22 cellular contexts compared by ENCODE assay signal in the genomic region with DNA sequence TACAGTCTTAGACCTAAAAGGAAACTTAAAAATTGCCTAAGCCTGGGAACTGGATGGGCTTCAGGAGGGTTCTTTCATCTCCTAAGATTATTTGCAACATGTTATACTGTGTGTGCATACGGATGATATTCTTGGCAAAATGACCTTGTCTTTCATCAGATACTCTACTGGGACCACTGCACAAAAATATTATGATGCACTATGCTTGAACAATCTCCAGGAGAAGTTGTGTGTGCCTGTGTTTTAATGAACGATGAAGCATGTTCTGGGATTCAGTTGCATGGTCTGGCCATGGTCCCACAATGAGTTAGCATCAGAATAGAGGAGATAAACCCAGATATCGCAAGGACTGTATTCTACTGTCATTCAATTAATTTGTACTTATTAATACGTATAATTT.
DNase-seq lines count a peak whose midpoint lies in the region; ATAC-seq and TF ChIP-seq lines count a peak whose summit lies in the region.
"Had no signal": no experiment of that assay in that cellular context is flagged by ENCODE, and none has a peak within 500 bp of the region (broad histone marks: within the 10 kb centered on the region; RNA-seq: fewer than 3 reads in every experiment).

No MANE protein-coding gene starts in this region.

- no TSS peak for BruUV-seq in HCT116 (replicated peaks; lab: Mats Ljungman, UMichigan)

- no peak overlapping the region for H3K4me2 ChIP-seq in HCT116 (ENCODE audit: low read length)
- H3K4me2 ChIP-seq in osteoblast (ENCODE audit: insufficient read depth, low read length): no peak overlapping the region
- H3K4me2 ChIP-seq: A549, SK-N-SH had no signal

- H3K9ac ChIP-seq in HCT116 (ENCODE audit: low read length): no peak overlapping the region
- H3K9ac ChIP-seq: SK-N-SH had no signal

- H3K79me2 ChIP-seq in HCT116 (ENCODE audit: insufficient read depth, low read length) (no peaks in the 10 kb centered on the region), osteoblast (ENCODE audit: insufficient read depth, low read length) (no peaks in the 10 kb centered on the region)

- peak; percentile 25 for DNase-seq in BE2C
- no peak for DNase-seq in HCT116 (ENCODE audit: low read depth, low spot score)
- peak; percentile 70 for DNase-seq in fibroblast of the aortic adventitia (ENCODE audit: low read depth)
- DNase-seq in osteoblast (ENCODE audit: insufficient read length, low spot score, missing footprints): peak; percentile 69
- DNase-seq in NCI-H128 (lab: John Stamatoyannopoulos, UW; ENCODE audit: unreplicated experiment): no peak
- no peak for DNase-seq in NCI-H2227 treated with DMSO at 0.1 percent for 48 hours (lab: John Stamatoyannopoulos, UW)
- no peak for DNase-seq in NOMO-1 treated with DMSO at 0.1 percent for 48 hours (lab: John Stamatoyannopoulos, UW; ENCODE audit: unreplicated experiment)
- DNase-seq in left colon: no peak
- DNase-seq: AML-193; C1 segment of cervical spinal cord; CD4-positive, alpha-beta memory T cell; COR-L47; DMS53; GOT3; MG63; NCI-H2029; NCI-H526 treated with DMSO at 0.1 percent for 48 hours; Peyer's patch; SK-N-SH had no signal

- H3K9me2 ChIP-seq in HCT116 (ENCODE audit: insufficient read depth): no peaks in the 10 kb centered on the region
- H3K9me2 ChIP-seq: SK-N-SH had no signal

- H3K4me3 ChIP-seq in BE2C (ENCODE audit: low read depth, low read length): no peak overlapping the region
- no peak overlapping the region for H3K4me3 ChIP-seq in HCT116 (replicated peaks in 1 of 2; ENCODE audit: low read depth in 1 of 2, low read length in 2 of 2)
- no peak overlapping the region for H3K4me3 ChIP-seq in fibroblast of the aortic adventitia (ENCODE audit: low read depth, low read length)
- H3K4me3 ChIP-seq in osteoblast (ENCODE audit: insufficient read depth, low read length): no peak overlapping the region
- H3K4me3 ChIP-seq: A549, HAP-1, K562, MG63, Peyer's patch had no signal

- H4K20me1 ChIP-seq in HCT116 (ENCODE audit: insufficient read depth) (no peaks in the 10 kb centered on the region; the same call in 1 of the 2 replicates), osteoblast (ENCODE audit: insufficient read depth, low read length) (no peaks in the 10 kb centered on the region)

- H3K27me3 ChIP-seq in BE2C: no peaks in the 10 kb centered on the region
- H3K27me3 ChIP-seq in HCT116 (ENCODE audit: insufficient read depth, low read length): no peaks in the 10 kb centered on the region
- no peaks in the 10 kb centered on the region for H3K27me3 ChIP-seq in osteoblast (ENCODE audit: insufficient read depth, low read length)
- H3K27me3 ChIP-seq: MG63, Peyer's patch had no signal

- no peak for ATAC-seq in HCT116
- ATAC-seq in left colon: no peak

- TF ChIP-seq POLR2A in HCT116 (IDR thresholded peaks at IDR 0.05; ENCODE audit: borderline replicate concordance, extremely low read depth, insufficient read depth, insufficient read length): no peak

- RAD21 ChIA-PET in HCT116 (lab: Charles Lee; ENCODE audit: low non-redundant PET in 1 of 2, low total read pairs in 2 of 2, uncharacterized antibody in 2 of 2, unreplicated experiment in 2 of 2): interaction anchor here in 1 of 2 experiments (1.2 kb wide), 1 partner anchor 246 kb away, joined by 3 read pairs; no protein-coding TSS in a partner anchor

- POLR2A ChIA-PET in HCT116 (lab: Charles Lee): no interaction called here

- H3K27ac ChIP-seq in HCT116 (ENCODE audit: low read depth, low read length) (no peak overlapping the region), osteoblast (ENCODE audit: low read depth, low read length) (no peak overlapping the region)
- H3K27ac ChIP-seq: A549, Peyer's patch had no signal

- intact Hi-C loops in HCT116 (cut with micrococcal nuclease): loop anchor here (2.0 to 10.0 kb wide), 4 partner anchors 93 to 865 kb away; no protein-coding TSS in a partner anchor
- intact Hi-C loops in left colon (cut with DNase I, micrococcal nuclease): loop anchor here (5.0 kb wide), 1 partner anchor 475 kb away; no protein-coding TSS in a partner anchor

- no peak for TF ChIP-seq RAD21 in HCT116 (IDR thresholded peaks at IDR 0.05; ENCODE audit: low read depth)

- H3K36me3 ChIP-seq in BE2C (no peaks in the 10 kb centered on the region), HCT116 (ENCODE audit: control insufficient read depth in 1 of 2, insufficient read depth in 2 of 2, low read length in 2 of 2) (no peaks in the 10 kb centered on the region), osteoblast (ENCODE audit: insufficient read depth, low read length) (no peaks in the 10 kb centered on the region)
- H3K36me3 ChIP-seq: HAP-1, MG63, Peyer's patch had no signal

- no peak for TF ChIP-seq CTCF in BE2C (IDR thresholded peaks at IDR 0.05; ENCODE audit: low read depth, low read length)
- no peak for TF ChIP-seq CTCF in HCT116 (IDR thresholded peaks at IDR 0.05 in 2 of 3, conservative IDR thresholded peaks at IDR 0.05 in 1 of 3; ENCODE audit: borderline replicate concordance in 1 of 3, insufficient read depth in 1 of 3, low read depth in 2 of 3, low read length in 2 of 3)
- TF ChIP-seq CTCF in fibroblast of the aortic adventitia (IDR thresholded peaks at IDR 0.05; ENCODE audit: insufficient read depth, low read length): no peak
- no peak for TF ChIP-seq CTCF in osteoblast (IDR thresholded peaks at IDR 0.05; ENCODE audit: extremely low read depth, low read depth, low read length)

- no peaks in the 10 kb centered on the region for H3K9me3 ChIP-seq in BE2C
- H3K9me3 ChIP-seq in HCT116 (ENCODE audit: control insufficient read depth in 1 of 2, insufficient read depth in 1 of 2, low read depth in 1 of 2, low read length in 2 of 2): no peaks in the 10 kb centered on the region
- no peaks in the 10 kb centered on the region for H3K9me3 ChIP-seq in osteoblast (ENCODE audit: low read depth, low read length)
- H3K9me3 ChIP-seq: A549, HAP-1, MG63, Peyer's patch, SK-N-SH had no signal

- CTCF ChIA-PET in HCT116 (lab: Charles Lee): interaction anchor here (0.7 to 1.1 kb wide), 3 partner anchors 123 to 865 kb away, joined by 3 read pairs; no protein-coding TSS in a partner anchor

- peak overlapping the region; percentile 83 for H2AFZ ChIP-seq in HCT116 (ENCODE audit: low read depth, low read length, poor library complexity, severe bottlenecking)
- no peak overlapping the region for H2AFZ ChIP-seq in osteoblast (ENCODE audit: low read length)

- H3K4me1 ChIP-seq in BE2C (peaks cover 36% of the 10 kb centered on the region), HCT116 (ENCODE audit: control insufficient read depth in 1 of 2, insufficient read depth in 2 of 2, low read length in 2 of 2) (peaks cover 0 to 6% of the 10 kb centered on the region in 2 experiments; a peak in 1 of 4 replicates), osteoblast (ENCODE audit: insufficient read depth, low read length) (no peaks in the 10 kb centered on the region)
- H3K4me1 ChIP-seq: Peyer's patch had no signal

TF ChIP-seq in HCT116, 20 proteins besides CTCF, POLR2A, EP300 and RAD21 (continues in another document):
- TF ChIP-seq, protein P1, sequence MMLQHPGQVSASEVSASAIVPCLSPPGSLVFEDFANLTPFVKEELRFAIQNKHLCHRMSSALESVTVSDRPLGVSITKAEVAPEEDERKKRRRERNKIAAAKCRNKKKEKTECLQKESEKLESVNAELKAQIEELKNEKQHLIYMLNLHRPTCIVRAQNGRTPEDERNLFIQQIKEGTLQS (IDR thresholded peaks at IDR 0.05): no peak
- no peak for TF ChIP-seq SIN3A (IDR thresholded peaks at IDR 0.05; ENCODE audit: low read depth)
- no peak for TF ChIP-seq EZH2 (IDR thresholded peaks at IDR 0.05)
- TF ChIP-seq CEBPB (IDR thresholded peaks at IDR 0.05; ENCODE audit: low read depth): no peak
- TF ChIP-seq ELF1 (IDR thresholded peaks at IDR 0.05; ENCODE audit: borderline replicate concordance, low read depth): no peak
- TF ChIP-seq SP1 (IDR thresholded peaks at IDR 0.05; ENCODE audit: low read depth): no peak
- TF ChIP-seq SRF (IDR thresholded peaks at IDR 0.05; ENCODE audit: low read depth): no peak
- TF ChIP-seq TCF7L2 (IDR thresholded peaks at IDR 0.05; ENCODE audit: borderline replicate concordance, extremely low read depth, insufficient read depth, insufficient read length): no peak
- no peak for TF ChIP-seq EGR1 (IDR thresholded peaks at IDR 0.05; ENCODE audit: low read depth)
- TF ChIP-seq JUND (IDR thresholded peaks at IDR 0.05): no peak
- no peak for TF ChIP-seq YY1 (IDR thresholded peaks at IDR 0.05; ENCODE audit: extremely low read depth, insufficient replicate concordance, low read depth, low read length)
- no peak for TF ChIP-seq EZH2phosphoT487 (IDR thresholded peaks at IDR 0.05; ENCODE audit: borderline replicate concordance)
- TF ChIP-seq CBX3 (IDR thresholded peaks at IDR 0.05; ENCODE audit: low read depth): no peak
- TF ChIP-seq, protein P2, sequence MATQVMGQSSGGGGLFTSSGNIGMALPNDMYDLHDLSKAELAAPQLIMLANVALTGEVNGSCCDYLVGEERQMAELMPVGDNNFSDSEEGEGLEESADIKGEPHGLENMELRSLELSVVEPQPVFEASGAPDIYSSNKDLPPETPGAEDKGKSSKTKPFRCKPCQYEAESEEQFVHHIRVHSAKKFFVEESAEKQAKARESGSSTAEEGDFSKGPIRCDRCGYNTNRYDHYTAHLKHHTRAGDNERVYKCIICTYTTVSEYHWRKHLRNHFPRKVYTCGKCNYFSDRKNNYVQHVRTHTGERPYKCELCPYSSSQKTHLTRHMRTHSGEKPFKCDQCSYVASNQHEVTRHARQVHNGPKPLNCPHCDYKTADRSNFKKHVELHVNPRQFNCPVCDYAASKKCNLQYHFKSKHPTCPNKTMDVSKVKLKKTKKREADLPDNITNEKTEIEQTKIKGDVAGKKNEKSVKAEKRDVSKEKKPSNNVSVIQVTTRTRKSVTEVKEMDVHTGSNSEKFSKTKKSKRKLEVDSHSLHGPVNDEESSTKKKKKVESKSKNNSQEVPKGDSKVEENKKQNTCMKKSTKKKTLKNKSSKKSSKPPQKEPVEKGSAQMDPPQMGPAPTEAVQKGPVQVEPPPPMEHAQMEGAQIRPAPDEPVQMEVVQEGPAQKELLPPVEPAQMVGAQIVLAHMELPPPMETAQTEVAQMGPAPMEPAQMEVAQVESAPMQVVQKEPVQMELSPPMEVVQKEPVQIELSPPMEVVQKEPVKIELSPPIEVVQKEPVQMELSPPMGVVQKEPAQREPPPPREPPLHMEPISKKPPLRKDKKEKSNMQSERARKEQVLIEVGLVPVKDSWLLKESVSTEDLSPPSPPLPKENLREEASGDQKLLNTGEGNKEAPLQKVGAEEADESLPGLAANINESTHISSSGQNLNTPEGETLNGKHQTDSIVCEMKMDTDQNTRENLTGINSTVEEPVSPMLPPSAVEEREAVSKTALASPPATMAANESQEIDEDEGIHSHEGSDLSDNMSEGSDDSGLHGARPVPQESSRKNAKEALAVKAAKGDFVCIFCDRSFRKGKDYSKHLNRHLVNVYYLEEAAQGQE (IDR thresholded peaks at IDR 0.05; ENCODE audit: low read depth): no peak
- TF ChIP-seq ZFX (IDR thresholded peaks at IDR 0.05): no peak
- no peak for TF ChIP-seq FOSL1 (IDR thresholded peaks at IDR 0.05; ENCODE audit: low read depth)

Comparison
In these comparisons a context has a peak if more than half of its experiments do, and no peak if none do; other contexts are left out.
1. DNase-seq: peak in BE2C (single experiment), fibroblast of the aortic adventitia (single experiment) and osteoblast (single experiment); none in HCT116 (single experiment), NCI-H128 (single experiment), NCI-H2227 treated with DMSO at 0.1 percent for 48 hours (single experiment), NOMO-1 treated with DMSO at 0.1 percent for 48 hours (single experiment) and left colon (0 of 2).